Comparison of ENCODE assay signal across 8 cellular contexts in the genomic region with DNA sequence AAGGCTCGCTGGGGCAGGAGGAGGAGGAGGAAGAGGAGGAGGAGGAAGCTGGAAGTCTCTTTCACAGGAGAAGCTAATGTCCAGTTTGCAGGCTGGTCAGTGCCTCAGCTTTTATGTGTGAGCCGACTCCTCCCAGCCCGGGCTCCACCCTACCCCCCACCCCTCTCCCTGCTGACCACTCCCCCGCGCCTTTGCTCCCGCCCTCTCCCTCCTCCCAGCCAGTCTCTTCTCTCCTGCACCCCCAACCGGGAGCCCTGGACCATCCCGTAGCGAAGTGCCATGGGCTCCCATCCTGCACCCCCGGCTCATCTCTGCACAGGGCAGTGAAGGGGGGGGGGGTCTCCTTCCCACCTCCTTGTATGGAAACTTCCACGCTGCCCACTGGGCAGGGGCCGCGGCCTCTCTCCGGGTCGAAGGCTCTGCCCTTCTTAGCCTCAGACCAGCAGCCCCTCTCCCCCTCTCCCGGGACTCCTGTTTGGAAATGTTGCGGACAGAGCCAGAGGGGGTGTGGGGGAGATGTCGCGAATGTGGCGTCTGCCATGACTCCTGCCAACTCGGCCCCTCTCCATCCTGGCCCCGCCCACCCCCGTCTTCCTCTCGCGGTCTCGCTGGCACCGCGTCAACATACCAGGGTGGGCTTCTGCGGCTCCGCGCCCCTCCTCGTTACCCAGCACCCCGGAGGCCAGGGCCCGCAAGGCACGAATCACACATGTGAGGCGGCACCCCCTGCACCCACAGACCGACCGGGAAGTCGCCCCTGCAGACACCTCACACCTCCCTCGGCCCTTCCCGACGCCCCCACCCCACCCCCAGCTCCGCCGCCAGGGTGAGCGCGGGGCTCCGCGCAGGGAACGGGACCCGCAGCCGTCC. TPM values are rescaled to one million over a fixed set of nuclear protein-coding genes. Genes with fewer than 3 reads are reported as not detected.
DNase-seq lines count a peak whose midpoint lies in the region; ATAC-seq, FAIRE-seq and TF ChIP-seq lines count a peak whose summit lies in the region.

No MANE protein-coding gene starts in this region.

- H3K4me3 ChIP-seq in bronchial epithelial cell (ENCODE audit: low read depth, low read length): peak overlapping the region; percentile 16
- H3K4me3 ChIP-seq in lower lobe of right lung: peak overlapping the region; percentile 37

- ATAC-seq in lower lobe of right lung (peak; percentile 56 to 59), HG02870 (IDR thresholded peaks at IDR 0.05; ENCODE audit: unreplicated experiment) (no peak)

- H3K4me1 ChIP-seq in lower lobe of right lung: peaks cover 16% of the 10 kb centered on the region

- H3K27ac Mint-ChIP-seq in activated T-helper 2 cell treated with anti-CD3 and anti-CD28 coated beads, Interferon-gamma antibody, Interleukin-2, Interleukin-4, amounts not matched to agents 10 μg/mL and 5 μg/mL and 100 μg/mL, durations not matched to agents 14 hours and 24 hours and 36 hours: no peak overlapping the region

- intact Hi-C loops in lower lobe of right lung (cut with DNase I): no loop called here
- intact Hi-C loops in activated T-helper 2 cell treated with anti-CD3 and anti-CD28 coated beads, Interferon-gamma antibody, Interleukin-2, Interleukin-4, amounts not matched to agents 10 μg/mL and 5 μg/mL and 100 μg/mL, durations not matched to agents 14 hours and 24 hours and 36 hours (cut with micrococcal nuclease): no loop called here

- no peak overlapping the region for H3K4me3 Mint-ChIP-seq in activated T-helper 2 cell treated with anti-CD3 and anti-CD28 coated beads, Interferon-gamma antibody, Interleukin-2, Interleukin-4, amounts not matched to agents 10 μg/mL and 5 μg/mL and 100 μg/mL, durations not matched to agents 14 hours and 24 hours and 36 hours (ENCODE audit: low read depth)

- FAIRE-seq in HTR-8/SVneo (lab: Jason Lieb, UNC): peak; percentile 86
- FAIRE-seq in bronchial epithelial cell (lab: Jason Lieb, UNC): no peak

- H3K36me3 ChIP-seq in bronchial epithelial cell (ENCODE audit: control insufficient read depth, insufficient read depth, low read length) (no peaks in the 10 kb centered on the region), lower lobe of right lung (no peaks in the 10 kb centered on the region)

- DNase-seq in A172 (ENCODE audit: low spot score): peak; percentile 84
- peak; percentile 85 for DNase-seq in HTR-8/SVneo (ENCODE audit: insufficient read length, low spot score)
- peak; percentile 27 for DNase-seq in bronchial epithelial cell (ENCODE audit: low read depth)
- peak; percentile 52 for DNase-seq in lower lobe of right lung
- DNase-seq in HUDEP-2 (lab: John Stamatoyannopoulos, UW; ENCODE audit: unreplicated experiment in 76 of 76): no peak
- no peak for DNase-seq in activated T-helper 2 cell treated with anti-CD3 and anti-CD28 coated beads, Interferon-gamma antibody, Interleukin-2, Interleukin-4, amounts not matched to agents 10 μg/mL and 5 μg/mL and 100 μg/mL, durations not matched to agents 14 hours and 24 hours and 36 hours (ENCODE audit: low spot score)
- DNase-seq in NAMALWA (ENCODE audit: low spot score): no peak

- no peak overlapping the region for H3K27ac ChIP-seq in lower lobe of right lung

- peaks cover 56% of the 10 kb centered on the region for H3K27me3 Mint-ChIP-seq in activated T-helper 2 cell treated with anti-CD3 and anti-CD28 coated beads, Interferon-gamma antibody, Interleukin-2, Interleukin-4, amounts not matched to agents 10 μg/mL and 5 μg/mL and 100 μg/mL, durations not matched to agents 14 hours and 24 hours and 36 hours (ENCODE audit: low read depth)

- no peaks in the 10 kb centered on the region for H3K9me3 Mint-ChIP-seq in activated T-helper 2 cell treated with anti-CD3 and anti-CD28 coated beads, Interferon-gamma antibody, Interleukin-2, Interleukin-4, amounts not matched to agents 10 μg/mL and 5 μg/mL and 100 μg/mL, durations not matched to agents 14 hours and 24 hours and 36 hours

- TF ChIP-seq CTCF in bronchial epithelial cell (IDR thresholded peaks at IDR 0.05; ENCODE audit: insufficient read depth, low read length, severe bottlenecking): no peak
- TF ChIP-seq CTCF in lower lobe of right lung (IDR thresholded peaks at IDR 0.05): no peak

- H3K9me3 ChIP-seq in lower lobe of right lung: no peaks in the 10 kb centered on the region

- H3K36me3 Mint-ChIP-seq in activated T-helper 2 cell treated with anti-CD3 and anti-CD28 coated beads, Interferon-gamma antibody, Interleukin-2, Interleukin-4, amounts not matched to agents 10 μg/mL and 5 μg/mL and 100 μg/mL, durations not matched to agents 14 hours and 24 hours and 36 hours (ENCODE audit: low read depth): no peaks in the 10 kb centered on the region

- H3K4me1 Mint-ChIP-seq in activated T-helper 2 cell treated with anti-CD3 and anti-CD28 coated beads, Interferon-gamma antibody, Interleukin-2, Interleukin-4, amounts not matched to agents 10 μg/mL and 5 μg/mL and 100 μg/mL, durations not matched to agents 14 hours and 24 hours and 36 hours (ENCODE audit: low read depth): peaks cover 7% of the 10 kb centered on the region

- H3K27me3 ChIP-seq in bronchial epithelial cell (ENCODE audit: control insufficient read depth, insufficient read depth, low read length) (peaks cover 20% of the 10 kb centered on the region), lower lobe of right lung (ENCODE audit: low read depth) (peaks cover 87% of the 10 kb centered on the region)

RNA-seq across cellular contexts. Expression of gene IGF2, which starts 1.8 kb away (rescaled TPM):
- 0.67 and 0.90 TPM in 2 replicates for total RNA-seq in A172 (2014; rRNA removed; shearing (Covaris generic))
- total RNA-seq in bronchial epithelial cell: 1.0 and 6.6 TPM in 2 replicates
- total RNA-seq in lower lobe of right lung: 33.9 TPM
- 0.05 and 0.16 TPM in 2 replicates for total RNA-seq in activated T-helper 2 cell treated with anti-CD3 and anti-CD28 coated beads, Interferon-gamma antibody, Interleukin-2, Interleukin-4, amounts not matched to agents 10 μg/mL and 5 μg/mL and 100 μg/mL, durations not matched to agents 14 hours and 24 hours and 36 hours

RNA-seq across cellular contexts. Expression of gene INS, which starts 23.6 kb away (rescaled TPM):
- not detected in 2 replicates for total RNA-seq in A172 (2014; rRNA removed; shearing (Covaris generic))
- total RNA-seq in bronchial epithelial cell (not detected in 2 replicates), lower lobe of right lung (not detected)
- not detected in 2 replicates for total RNA-seq in activated T-helper 2 cell treated with anti-CD3 and anti-CD28 coated beads, Interferon-gamma antibody, Interleukin-2, Interleukin-4, amounts not matched to agents 10 μg/mL and 5 μg/mL and 100 μg/mL, durations not matched to agents 14 hours and 24 hours and 36 hours

RNA-seq across cellular contexts. Expression of gene TH, which starts 34.2 kb away (rescaled TPM):
- total RNA-seq in A172 (2014; rRNA removed; shearing (Covaris generic)): 0.26 and 0.43 TPM in 2 replicates
- under 0.01 and 0.13 TPM in 2 replicates for total RNA-seq in bronchial epithelial cell
- total RNA-seq in lower lobe of right lung: not detected
- total RNA-seq in activated T-helper 2 cell treated with anti-CD3 and anti-CD28 coated beads, Interferon-gamma antibody, Interleukin-2, Interleukin-4, amounts not matched to agents 10 μg/mL and 5 μg/mL and 100 μg/mL, durations not matched to agents 14 hours and 24 hours and 36 hours: not detected in 2 replicates

Comparison
In these comparisons a context has a peak if more than half of its experiments do, and no peak if none do; other contexts are left out.
1. DNase-seq: peak in A172 (single experiment), HTR-8/SVneo (single experiment), bronchial epithelial cell (single experiment) and lower lobe of right lung (single experiment); none in HUDEP-2 (0 of 76), activated T-helper 2 cell treated with anti-CD3 and anti-CD28 coated beads, Interferon-gamma antibody, Interleukin-2, Interleukin-4, amounts not matched to agents 10 μg/mL and 5 μg/mL and 100 μg/mL, durations not matched to agents 14 hours and 24 hours and 36 hours (single experiment) and NAMALWA (single experiment).